In the genomic region with DNA sequence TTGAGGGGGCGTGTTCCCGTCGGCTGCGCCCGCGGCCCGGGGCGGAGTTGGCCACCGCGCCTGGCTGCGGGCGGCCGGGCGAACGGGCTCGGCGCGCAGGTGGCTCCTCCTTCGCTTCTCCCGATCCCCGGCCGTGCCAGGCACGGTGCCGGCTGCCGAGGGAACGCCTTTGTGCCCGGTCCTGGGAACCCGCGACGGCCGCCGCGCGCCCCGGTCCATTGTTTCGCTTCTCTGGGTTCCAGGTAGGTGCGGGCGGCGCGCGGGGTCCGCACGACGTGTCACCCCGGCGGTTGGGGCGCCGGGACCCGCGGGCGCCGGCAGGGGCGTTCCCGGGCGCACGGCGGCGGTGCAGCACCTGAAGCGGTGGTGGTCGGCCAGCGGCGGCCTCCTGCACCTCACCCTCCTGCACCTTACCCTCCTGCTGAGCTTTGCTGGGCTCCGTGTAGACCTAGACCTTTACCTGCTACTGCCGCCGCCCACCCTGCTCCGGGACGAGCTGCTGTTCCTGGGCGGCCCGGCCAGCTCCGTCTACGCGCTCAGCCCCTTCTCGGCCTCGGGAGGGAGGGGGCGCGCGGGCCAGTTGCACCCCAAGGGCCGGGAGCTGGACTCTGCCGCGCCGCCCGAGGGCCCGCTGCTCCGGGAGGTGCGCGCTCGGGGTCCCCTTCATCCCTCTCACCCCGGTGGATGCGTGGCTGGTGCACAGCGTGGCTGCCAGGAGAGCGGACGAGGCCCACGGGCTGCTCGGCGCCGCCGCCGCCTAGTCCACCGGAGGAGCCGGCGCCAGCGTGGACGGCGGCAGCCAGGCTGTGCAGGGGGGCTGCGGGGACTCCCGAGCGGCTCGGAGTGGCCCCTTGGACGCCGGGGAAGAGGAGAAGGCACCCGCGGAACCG, we compare ENCODE assay signal across 8 cellular contexts.
DNase-seq lines count a peak whose midpoint lies in the region; ATAC-seq and TF ChIP-seq lines count a peak whose summit lies in the region.

No MANE protein-coding gene starts in this region.

- H3K4me1 ChIP-seq in HUES6 (ENCODE audit: control insufficient read depth, insufficient read depth, low read length) (no peaks in the 10 kb centered on the region), iPS DF 6.9 (ENCODE audit: control insufficient read depth, insufficient read depth, low read length) (no peaks in the 10 kb centered on the region), spleen (peaks cover 0 to 18% (median 10%) of the 10 kb centered on the region in 6 donors), SJCRH30 (no peaks in the 10 kb centered on the region)

- intact Hi-C loops in spleen (cut with DNase I; ENCODE audit: low total_unique reads), result no loop called here

- TF ChIP-seq CTCF in spleen (IDR thresholded peaks at IDR 0.05 in 8 of 11, conservative IDR thresholded peaks at IDR 0.05 in 3 of 11), result no peak

- peak overlapping the region; percentile 74 for H3K4me3 ChIP-seq in HUES6 (ENCODE audit: low read depth, low read length)
- H3K4me3 ChIP-seq in iPS DF 6.9 (ENCODE audit: low read length), result peak overlapping the region; percentile 38; the same call in 1 of the 2 replicates
- peak overlapping the region; percentile 33 to 69 (median 47) for H3K4me3 ChIP-seq in spleen
- H3K4me3 ChIP-seq in SJCRH30, result no peak overlapping the region

- ATAC-seq in activated naive CD8-positive, alpha-beta T cell treated with anti-CD3 and anti-CD28 coated beads, Interleukin-2, amount 50 U/mL, for 24 hours, result peak; percentile 36

- H3K9me3 Mint-ChIP-seq in activated naive CD8-positive, alpha-beta T cell treated with anti-CD3 and anti-CD28 coated beads, Interleukin-2, amount 50 U/mL, for 24 hours, result peaks cover 5% of the 10 kb centered on the region

- H3K36me3 ChIP-seq in HUES6 (ENCODE audit: control insufficient read depth, insufficient read depth, low read length) (no peaks in the 10 kb centered on the region), iPS DF 6.9 (ENCODE audit: control insufficient read depth, insufficient read depth, low read length) (no peaks in the 10 kb centered on the region), spleen (peaks cover 0 to 7% (median 0%) of the 10 kb centered on the region in 6 donors), SJCRH30 (0 out of 2 replicates have a peak, but pooled peaks cover 6% of the 10 kb centered on the region)

- peaks cover 28% of the 10 kb centered on the region for H3K36me3 Mint-ChIP-seq in activated naive CD8-positive, alpha-beta T cell treated with anti-CD3 and anti-CD28 coated beads, Interleukin-2, amount 50 U/mL, for 24 hours (ENCODE audit: low read depth)

- H3K27me3 ChIP-seq in HUES6 (ENCODE audit: control insufficient read depth, insufficient read depth, low read length) (peaks cover 27% of the 10 kb centered on the region), iPS DF 6.9 (ENCODE audit: control insufficient read depth, insufficient read depth, low read length) (no peaks in the 10 kb centered on the region; the same call in 1 of the 2 replicates), spleen (replicated peaks in 1 of 7) (peaks cover 0 to 18% (median 14%) of the 10 kb centered on the region in 7 donors), SJCRH30 (no peaks in the 10 kb centered on the region)

- H3K4me1 Mint-ChIP-seq in activated naive CD8-positive, alpha-beta T cell treated with anti-CD3 and anti-CD28 coated beads, Interleukin-2, amount 50 U/mL, for 24 hours, result peaks cover 4% of the 10 kb centered on the region

- peak overlapping the region; percentile 42 for H3K9ac ChIP-seq in HUES6 (ENCODE audit: low read length)

- H3K27ac Mint-ChIP-seq in activated naive CD8-positive, alpha-beta T cell treated with anti-CD3 and anti-CD28 coated beads, Interleukin-2, amount 50 U/mL, for 24 hours, result no peak overlapping the region

- no CpG with 5 or more reads among the region's 113 CpGs for WGBS in iPS DF 6.9 (ENCODE audit: insufficient coverage, insufficient read length)
- 5 to 9% (median 9%) methylated on average over 40 to 113 of the region's 113 CpGs for WGBS in spleen, 5 donors

- DNase-seq in AG20443 (ENCODE audit: low spot score), result peak; percentile 63
- DNase-seq in activated naive CD8-positive, alpha-beta T cell treated with anti-CD3 and anti-CD28 coated beads, Interleukin-2, amount 50 U/mL, for 24 hours, result peak; percentile 12
- DNase-seq in iPS DF 6.9 (ENCODE audit: low read depth, low spot score), result peak; percentile 5
- peak; percentile 75 for DNase-seq in spleen
- DNase-seq in GF-D8 (lab: John Stamatoyannopoulos, UW), result no peak
- DNase-seq in SIG-M5 treated with dmso at 0.1 percent for 504 hours (lab: John Stamatoyannopoulos, UW; ENCODE audit: unreplicated experiment), result no peak
- no peak for DNase-seq in SJCRH30

- peak overlapping the region; percentile 60 for H3K4me3 Mint-ChIP-seq in activated naive CD8-positive, alpha-beta T cell treated with anti-CD3 and anti-CD28 coated beads, Interleukin-2, amount 50 U/mL, for 24 hours

- peaks cover 12% of the 10 kb centered on the region for H3K27me3 Mint-ChIP-seq in activated naive CD8-positive, alpha-beta T cell treated with anti-CD3 and anti-CD28 coated beads, Interleukin-2, amount 50 U/mL, for 24 hours

- TF ChIP-seq POLR2A in spleen (IDR thresholded peaks at IDR 0.05), result no peak

- no peaks in the 10 kb centered on the region for H3K9me3 ChIP-seq in HUES6 (ENCODE audit: control insufficient read depth, insufficient read depth, low read depth, low read length)
- H3K9me3 ChIP-seq in iPS DF 6.9 (ENCODE audit: control insufficient read depth, insufficient read depth, low read length), result no peaks in the 10 kb centered on the region
- H3K9me3 ChIP-seq in spleen, result peaks cover 0 to 4% (median 0%) of the 10 kb centered on the region in 8 donors
- H3K9me3 ChIP-seq in SJCRH30 (replicated peaks), result peaks cover 2% of the 10 kb centered on the region; the same call in 1 of the 2 replicates

- H3K27ac ChIP-seq in HUES6 (ENCODE audit: low read depth, low read length), result no peak overlapping the region
- no peak overlapping the region for H3K27ac ChIP-seq in iPS DF 6.9 (ENCODE audit: low read length)
- no peak overlapping the region for H3K27ac ChIP-seq in spleen
- H3K27ac ChIP-seq in SJCRH30, result no peak overlapping the region

Comparison
In these comparisons a context has a peak if more than half of its experiments do, and no peak if none do; other contexts are left out.
1. DNase-seq: peak in AG20443 (single experiment), activated naive CD8-positive, alpha-beta T cell treated with anti-CD3 and anti-CD28 coated beads, Interleukin-2, amount 50 U/mL, for 24 hours (single experiment), iPS DF 6.9 (single experiment) and spleen (single experiment); none in GF-D8 (single experiment), SIG-M5 treated with dmso at 0.1 percent for 504 hours (single experiment) and SJCRH30 (0 of 2).